1 cellular context compared by ENCODE assay signal in the genomic region with DNA sequence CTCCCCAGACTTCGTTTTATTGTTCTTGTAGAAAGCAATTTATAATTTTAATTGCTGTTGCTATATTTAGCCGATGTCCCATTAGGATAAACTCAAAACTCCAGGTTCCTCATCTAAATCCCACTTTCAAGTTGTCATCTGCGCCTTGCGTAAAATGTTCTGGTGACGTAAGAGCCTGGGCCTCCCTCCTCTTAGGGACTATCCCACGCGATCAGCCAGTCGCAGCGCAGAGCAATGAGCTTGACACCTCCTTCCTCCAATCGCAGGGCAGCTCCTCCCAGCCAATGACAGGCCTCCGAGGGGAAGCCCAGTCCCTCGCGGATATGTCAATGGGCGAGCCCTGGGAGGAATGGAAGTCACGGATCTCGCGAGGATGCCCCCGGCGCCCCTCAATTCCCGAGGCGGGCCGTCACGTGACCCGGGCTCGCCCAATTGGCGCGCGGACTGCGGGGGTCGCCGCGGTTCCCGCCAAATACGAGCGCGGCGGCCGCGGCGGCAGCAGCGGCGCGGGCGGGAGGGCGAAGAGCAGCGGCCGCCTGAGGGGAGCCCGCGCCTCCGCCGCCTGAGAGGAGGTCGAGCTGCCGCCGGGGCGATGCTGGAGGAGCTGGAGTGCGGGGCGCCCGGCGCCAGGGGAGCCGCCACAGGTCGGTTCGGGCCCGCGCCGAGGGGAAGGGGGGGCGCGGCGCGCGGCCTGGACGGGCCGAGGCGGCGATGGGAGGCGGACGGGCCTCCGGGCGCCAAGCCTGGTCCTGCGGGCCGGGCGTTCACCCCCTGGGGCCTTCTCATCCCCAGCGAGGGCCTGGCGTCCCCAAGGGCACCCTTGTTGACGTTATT.
A peak's percentile ranks its signal among the peaks of the same experiment; 100 is the strongest.
TF ChIP-seq lines count a peak whose summit lies in the region.

A gene with protein sequence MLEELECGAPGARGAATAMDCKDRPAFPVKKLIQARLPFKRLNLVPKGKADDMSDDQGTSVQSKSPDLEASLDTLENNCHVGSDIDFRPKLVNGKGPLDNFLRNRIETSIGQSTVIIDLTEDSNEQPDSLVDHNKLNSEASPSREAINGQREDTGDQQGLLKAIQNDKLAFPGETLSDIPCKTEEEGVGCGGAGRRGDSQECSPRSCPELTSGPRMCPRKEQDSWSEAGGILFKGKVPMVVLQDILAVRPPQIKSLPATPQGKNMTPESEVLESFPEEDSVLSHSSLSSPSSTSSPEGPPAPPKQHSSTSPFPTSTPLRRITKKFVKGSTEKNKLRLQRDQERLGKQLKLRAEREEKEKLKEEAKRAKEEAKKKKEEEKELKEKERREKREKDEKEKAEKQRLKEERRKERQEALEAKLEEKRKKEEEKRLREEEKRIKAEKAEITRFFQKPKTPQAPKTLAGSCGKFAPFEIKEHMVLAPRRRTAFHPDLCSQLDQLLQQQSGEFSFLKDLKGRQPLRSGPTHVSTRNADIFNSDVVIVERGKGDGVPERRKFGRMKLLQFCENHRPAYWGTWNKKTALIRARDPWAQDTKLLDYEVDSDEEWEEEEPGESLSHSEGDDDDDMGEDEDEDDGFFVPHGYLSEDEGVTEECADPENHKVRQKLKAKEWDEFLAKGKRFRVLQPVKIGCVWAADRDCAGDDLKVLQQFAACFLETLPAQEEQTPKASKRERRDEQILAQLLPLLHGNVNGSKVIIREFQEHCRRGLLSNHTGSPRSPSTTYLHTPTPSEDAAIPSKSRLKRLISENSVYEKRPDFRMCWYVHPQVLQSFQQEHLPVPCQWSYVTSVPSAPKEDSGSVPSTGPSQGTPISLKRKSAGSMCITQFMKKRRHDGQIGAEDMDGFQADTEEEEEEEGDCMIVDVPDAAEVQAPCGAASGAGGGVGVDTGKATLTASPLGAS (plus strand): TSS at position 470 of the 834 bp plus-strand sequence. CDS start 123 bp downstream, at position 593.

TF ChIP-seq in K562, 482 proteins besides CTCF, POLR2A, EP300 and RAD21 (continued from another document and continues in another):
- TF ChIP-seq, protein P1, sequence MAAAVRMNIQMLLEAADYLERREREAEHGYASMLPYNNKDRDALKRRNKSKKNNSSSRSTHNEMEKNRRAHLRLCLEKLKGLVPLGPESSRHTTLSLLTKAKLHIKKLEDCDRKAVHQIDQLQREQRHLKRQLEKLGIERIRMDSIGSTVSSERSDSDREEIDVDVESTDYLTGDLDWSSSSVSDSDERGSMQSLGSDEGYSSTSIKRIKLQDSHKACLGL (CRISPR knock-in tag; IDR thresholded peaks at IDR 0.05; ENCODE audit: borderline replicate concordance, poor library complexity, severe bottlenecking): peak; percentile 13
- TF ChIP-seq TRIM28 (IDR thresholded peaks at IDR 0.05) (peak; percentile 73; the same call in 1 of the 2 replicates), HDAC8 (tag; IDR thresholded peaks at IDR 0.05) (peak; percentile 62; the same call in 1 of the 2 replicates), BRD4 (IDR thresholded peaks at IDR 0.05) (0 out of 2 replicates have a peak, but pooled peaks have one; percentile 24), SUPT5H (IDR thresholded peaks at IDR 0.05) (peak; percentile 45), MAZ (CRISPR knock-in tag; conservative IDR thresholded peaks at IDR 0.05 in 1 of 2, IDR thresholded peaks at IDR 0.05 in 1 of 2) (peak; percentile 57 to 90; a peak in 3 of 4 replicates), FOXM1 (IDR thresholded peaks at IDR 0.05; ENCODE audit: low read depth) (no peak), FOXM1 (CRISPR knock-in tag; IDR thresholded peaks at IDR 0.05; ENCODE audit: low read depth) (no peak), TBL1XR1 (IDR thresholded peaks at IDR 0.05; ENCODE audit: low read length in 2 of 2) (peak in 1 of 2 experiments; percentile 70; a peak in 1 of 4 replicates), HMGN3 (IDR thresholded peaks at IDR 0.05; ENCODE audit: borderline replicate concordance, extremely low read depth, insufficient read length, low read depth, low read length) (peak; percentile 42), RHOXF2B (CRISPR knock-in tag; conservative IDR thresholded peaks at IDR 0.05) (0 out of 2 replicates have a peak, but pooled peaks have one; percentile 8), PYGO2 (tag; IDR thresholded peaks at IDR 0.05) (no peak), FOS (IDR thresholded peaks at IDR 0.05; ENCODE audit: extremely low read depth, insufficient read length) (peak; percentile 98)
- TF ChIP-seq, protein P2, sequence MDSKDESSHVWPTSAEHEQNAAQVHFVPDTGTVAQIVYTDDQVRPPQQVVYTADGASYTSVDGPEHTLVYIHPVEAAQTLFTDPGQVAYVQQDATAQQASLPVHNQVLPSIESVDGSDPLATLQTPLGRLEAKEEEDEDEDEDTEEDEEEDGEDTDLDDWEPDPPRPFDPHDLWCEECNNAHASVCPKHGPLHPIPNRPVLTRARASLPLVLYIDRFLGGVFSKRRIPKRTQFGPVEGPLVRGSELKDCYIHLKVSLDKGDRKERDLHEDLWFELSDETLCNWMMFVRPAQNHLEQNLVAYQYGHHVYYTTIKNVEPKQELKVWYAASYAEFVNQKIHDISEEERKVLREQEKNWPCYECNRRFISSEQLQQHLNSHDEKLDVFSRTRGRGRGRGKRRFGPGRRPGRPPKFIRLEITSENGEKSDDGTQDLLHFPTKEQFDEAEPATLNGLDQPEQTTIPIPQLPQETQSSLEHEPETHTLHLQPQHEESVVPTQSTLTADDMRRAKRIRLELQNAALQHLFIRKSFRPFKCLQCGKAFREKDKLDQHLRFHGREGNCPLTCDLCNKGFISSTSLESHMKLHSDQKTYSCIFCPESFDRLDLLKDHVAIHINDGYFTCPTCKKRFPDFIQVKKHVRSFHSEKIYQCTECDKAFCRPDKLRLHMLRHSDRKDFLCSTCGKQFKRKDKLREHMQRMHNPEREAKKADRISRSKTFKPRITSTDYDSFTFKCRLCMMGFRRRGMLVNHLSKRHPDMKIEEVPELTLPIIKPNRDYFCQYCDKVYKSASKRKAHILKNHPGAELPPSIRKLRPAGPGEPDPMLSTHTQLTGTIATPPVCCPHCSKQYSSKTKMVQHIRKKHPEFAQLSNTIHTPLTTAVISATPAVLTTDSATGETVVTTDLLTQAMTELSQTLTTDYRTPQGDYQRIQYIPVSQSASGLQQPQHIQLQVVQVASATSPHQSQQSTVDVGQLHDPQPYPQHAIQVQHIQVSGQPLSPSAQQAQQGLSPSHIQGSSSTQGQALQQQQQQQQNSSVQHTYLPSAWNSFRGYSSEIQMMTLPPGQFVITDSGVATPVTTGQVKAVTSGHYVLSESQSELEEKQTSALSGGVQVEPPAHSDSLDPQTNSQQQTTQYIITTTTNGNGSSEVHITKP (IDR thresholded peaks at IDR 0.05; ENCODE audit: partially characterized antibody): peak; percentile 90
- TF ChIP-seq, protein P3, sequence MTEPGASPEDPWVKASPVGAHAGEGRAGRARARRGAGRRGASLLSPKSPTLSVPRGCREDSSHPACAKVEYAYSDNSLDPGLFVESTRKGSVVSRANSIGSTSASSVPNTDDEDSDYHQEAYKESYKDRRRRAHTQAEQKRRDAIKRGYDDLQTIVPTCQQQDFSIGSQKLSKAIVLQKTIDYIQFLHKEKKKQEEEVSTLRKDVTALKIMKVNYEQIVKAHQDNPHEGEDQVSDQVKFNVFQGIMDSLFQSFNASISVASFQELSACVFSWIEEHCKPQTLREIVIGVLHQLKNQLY (CRISPR knock-in tag; conservative IDR thresholded peaks at IDR 0.05): 0 out of 4 replicates have a peak, but pooled peaks of 1 of the 2 experiments have one; percentile 65
- TF ChIP-seq, protein P4, sequence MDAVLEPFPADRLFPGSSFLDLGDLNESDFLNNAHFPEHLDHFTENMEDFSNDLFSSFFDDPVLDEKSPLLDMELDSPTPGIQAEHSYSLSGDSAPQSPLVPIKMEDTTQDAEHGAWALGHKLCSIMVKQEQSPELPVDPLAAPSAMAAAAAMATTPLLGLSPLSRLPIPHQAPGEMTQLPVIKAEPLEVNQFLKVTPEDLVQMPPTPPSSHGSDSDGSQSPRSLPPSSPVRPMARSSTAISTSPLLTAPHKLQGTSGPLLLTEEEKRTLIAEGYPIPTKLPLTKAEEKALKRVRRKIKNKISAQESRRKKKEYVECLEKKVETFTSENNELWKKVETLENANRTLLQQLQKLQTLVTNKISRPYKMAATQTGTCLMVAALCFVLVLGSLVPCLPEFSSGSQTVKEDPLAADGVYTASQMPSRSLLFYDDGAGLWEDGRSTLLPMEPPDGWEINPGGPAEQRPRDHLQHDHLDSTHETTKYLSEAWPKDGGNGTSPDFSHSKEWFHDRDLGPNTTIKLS (IDR thresholded peaks at IDR 0.05; ENCODE audit: borderline replicate concordance, low read depth): peak; percentile 99
- TF ChIP-seq, protein P5, sequence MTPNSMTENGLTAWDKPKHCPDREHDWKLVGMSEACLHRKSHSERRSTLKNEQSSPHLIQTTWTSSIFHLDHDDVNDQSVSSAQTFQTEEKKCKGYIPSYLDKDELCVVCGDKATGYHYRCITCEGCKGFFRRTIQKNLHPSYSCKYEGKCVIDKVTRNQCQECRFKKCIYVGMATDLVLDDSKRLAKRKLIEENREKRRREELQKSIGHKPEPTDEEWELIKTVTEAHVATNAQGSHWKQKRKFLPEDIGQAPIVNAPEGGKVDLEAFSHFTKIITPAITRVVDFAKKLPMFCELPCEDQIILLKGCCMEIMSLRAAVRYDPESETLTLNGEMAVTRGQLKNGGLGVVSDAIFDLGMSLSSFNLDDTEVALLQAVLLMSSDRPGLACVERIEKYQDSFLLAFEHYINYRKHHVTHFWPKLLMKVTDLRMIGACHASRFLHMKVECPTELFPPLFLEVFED (CRISPR knock-in tag; conservative IDR thresholded peaks at IDR 0.05): no peak
- TF ChIP-seq, protein P6, sequence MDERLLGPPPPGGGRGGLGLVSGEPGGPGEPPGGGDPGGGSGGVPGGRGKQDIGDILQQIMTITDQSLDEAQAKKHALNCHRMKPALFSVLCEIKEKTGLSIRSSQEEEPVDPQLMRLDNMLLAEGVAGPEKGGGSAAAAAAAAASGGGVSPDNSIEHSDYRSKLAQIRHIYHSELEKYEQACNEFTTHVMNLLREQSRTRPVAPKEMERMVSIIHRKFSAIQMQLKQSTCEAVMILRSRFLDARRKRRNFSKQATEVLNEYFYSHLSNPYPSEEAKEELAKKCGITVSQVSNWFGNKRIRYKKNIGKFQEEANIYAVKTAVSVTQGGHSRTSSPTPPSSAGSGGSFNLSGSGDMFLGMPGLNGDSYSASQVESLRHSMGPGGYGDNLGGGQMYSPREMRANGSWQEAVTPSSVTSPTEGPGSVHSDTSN (CRISPR knock-in tag; IDR thresholded peaks at IDR 0.05; ENCODE audit: low read depth): peak; percentile 78
- TF ChIP-seq, protein P6 (tag; conservative IDR thresholded peaks at IDR 0.05; ENCODE audit: low read depth): peak; percentile 98
- TF ChIP-seq, protein P7, sequence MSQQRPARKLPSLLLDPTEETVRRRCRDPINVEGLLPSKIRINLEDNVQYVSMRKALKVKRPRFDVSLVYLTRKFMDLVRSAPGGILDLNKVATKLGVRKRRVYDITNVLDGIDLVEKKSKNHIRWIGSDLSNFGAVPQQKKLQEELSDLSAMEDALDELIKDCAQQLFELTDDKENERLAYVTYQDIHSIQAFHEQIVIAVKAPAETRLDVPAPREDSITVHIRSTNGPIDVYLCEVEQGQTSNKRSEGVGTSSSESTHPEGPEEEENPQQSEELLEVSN (IDR thresholded peaks at IDR 0.05; ENCODE audit: borderline replicate concordance in 1 of 2, extremely low read depth in 1 of 2, insufficient read depth in 1 of 2, insufficient read length in 1 of 2, low read depth in 1 of 2, low read length in 1 of 2, poor library complexity in 1 of 2, severe bottlenecking in 1 of 2): peak; percentile 98 to 99
- TF ChIP-seq, protein P8, sequence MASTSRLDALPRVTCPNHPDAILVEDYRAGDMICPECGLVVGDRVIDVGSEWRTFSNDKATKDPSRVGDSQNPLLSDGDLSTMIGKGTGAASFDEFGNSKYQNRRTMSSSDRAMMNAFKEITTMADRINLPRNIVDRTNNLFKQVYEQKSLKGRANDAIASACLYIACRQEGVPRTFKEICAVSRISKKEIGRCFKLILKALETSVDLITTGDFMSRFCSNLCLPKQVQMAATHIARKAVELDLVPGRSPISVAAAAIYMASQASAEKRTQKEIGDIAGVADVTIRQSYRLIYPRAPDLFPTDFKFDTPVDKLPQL (IDR thresholded peaks at IDR 0.05; ENCODE audit: extremely low read depth, insufficient read length): no peak
